Comparison of ENCODE assay signal across 14 cellular contexts in the genomic region with DNA sequence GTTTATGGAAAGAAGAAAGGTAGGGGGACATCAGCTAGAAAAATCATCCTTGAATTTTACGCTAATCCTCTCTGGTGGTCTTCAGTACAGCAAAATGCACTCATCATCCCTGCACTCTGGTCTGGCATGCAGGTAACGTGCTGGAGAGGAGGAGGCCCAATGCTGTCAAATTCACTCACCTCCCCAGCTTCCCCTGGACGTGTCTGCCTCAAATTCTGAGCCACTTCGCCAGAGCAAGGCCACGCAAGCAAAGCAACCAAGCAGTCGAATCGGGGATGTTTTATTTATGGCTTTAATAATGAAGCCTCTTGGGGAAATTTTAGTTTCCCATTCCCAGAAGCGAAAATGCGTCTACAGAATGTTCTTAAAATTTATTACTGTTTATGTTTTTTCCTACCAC.
DNase-seq lines count a peak whose midpoint lies in the region; ATAC-seq and TF ChIP-seq lines count a peak whose summit lies in the region.
"Had no signal": no experiment of that assay in that cellular context is flagged by ENCODE, and none has a peak within 500 bp of the region (broad histone marks: within the 10 kb centered on the region; RNA-seq: fewer than 3 reads in every experiment).

No MANE protein-coding gene starts in this region.

- H3K4me1 ChIP-seq in heart right ventricle (peaks cover 6 to 48% (median 25%) of the 10 kb centered on the region in 9 donors), uterus (peaks cover 6 to 15% of the 10 kb centered on the region in 2 donors)
- H3K4me1 ChIP-seq: upper lobe of right lung had no signal

- H3K27ac ChIP-seq in heart right ventricle (peak overlapping the region in 9 of 10 donors; percentile 39 to 74 (median 66)), dorsolateral prefrontal cortex (peak overlapping the region in 57 of 59 donors; percentile 5 to 92 (median 70)), uterus (peak overlapping the region; percentile 66 to 73)
- H3K27ac ChIP-seq: upper lobe of right lung had no signal

- H3K27me3 Mint-ChIP-seq in nephron progenitor cell (ENCODE audit: low read depth, poor library complexity) (peaks cover 4% of the 10 kb centered on the region), immature natural killer cell (ENCODE audit: low read depth in 3 of 3) (peaks cover 0 to 4% (median 0%) of the 10 kb centered on the region in 3 donors)
- H3K27me3 Mint-ChIP-seq: activated naive CD8-positive, alpha-beta T cell; memory B cell had no signal

- no peak for TF ChIP-seq POLR2A in uterus (IDR thresholded peaks at IDR 0.05)

- intact Hi-C loops in heart right ventricle (cut with DNase I) (no loop called here), cardiac septum (cut with DNase I) (no loop called here), dorsolateral prefrontal cortex (cut with DNase I) (no loop called here), uterus (cut with DNase I; ENCODE audit: low total_unique reads) (no loop called here)

- DNase-seq in heart right ventricle = no peak
- no peak for DNase-seq in cardiac septum (ENCODE audit: low spot score)
- no peak for DNase-seq in dorsolateral prefrontal cortex
- DNase-seq in nephron progenitor cell = no peak
- DNase-seq in uterus = no peak
- DNase-seq in immature natural killer cell = no peak
- DNase-seq in NCI-H187 treated with DMSO at 0.1 percent for 48 hours (lab: John Stamatoyannopoulos, UW) = no peak
- DNase-seq: stimulated activated naive CD4-positive, alpha-beta T cell; upper lobe of right lung had no signal

- peaks cover 22% of the 10 kb centered on the region for H3K9me3 Mint-ChIP-seq in nephron progenitor cell
- H3K9me3 Mint-ChIP-seq in immature natural killer cell = no peaks in the 10 kb centered on the region

- peaks cover 37% of the 10 kb centered on the region for H3K36me3 Mint-ChIP-seq in nephron progenitor cell (ENCODE audit: low read depth)
- H3K36me3 Mint-ChIP-seq in immature natural killer cell = peaks cover 4 to 15% (median 15%) of the 10 kb centered on the region in 3 donors

- no peak overlapping the region for H3K4me3 ChIP-seq in heart right ventricle
- H3K4me3 ChIP-seq in dorsolateral prefrontal cortex = no peak overlapping the region
- no peak overlapping the region for H3K4me3 ChIP-seq in uterus
- H3K4me3 ChIP-seq: upper lobe of right lung had no signal

- peak overlapping the region; percentile 60 for H3K4me3 Mint-ChIP-seq in nephron progenitor cell
- H3K4me3 Mint-ChIP-seq in immature natural killer cell = no peak overlapping the region
- H3K4me3 Mint-ChIP-seq: activated naive CD8-positive, alpha-beta T cell; activated T-helper 1 cell treated with anti-CD3 and anti-CD28 coated beads, Interleukin-12 subunit alpha, Interleukin-12 subunit beta, Interleukin-2, Interleukin-4 antibody, amounts not matched to agents 30 ng/mL and 10 ng/mL and 1 ng/mL, durations not matched to agents 14 hours and 24 hours and 36 hours; memory B cell; neural crest cell had no signal

- H3K9me3 ChIP-seq in heart right ventricle = peaks cover 0 to 11% (median 0%) of the 10 kb centered on the region in 11 donors
- no peaks in the 10 kb centered on the region for H3K9me3 ChIP-seq in uterus
- H3K9me3 ChIP-seq: upper lobe of right lung had no signal

- TF ChIP-seq CTCF in heart right ventricle (IDR thresholded peaks at IDR 0.05) = no peak
- no peak for TF ChIP-seq CTCF in dorsolateral prefrontal cortex (IDR thresholded peaks at IDR 0.05 in 54 of 56, conservative IDR thresholded peaks at IDR 0.05 in 2 of 56; ENCODE audit: low read depth in 1 of 56, partially characterized antibody in 56 of 56)
- no peak for TF ChIP-seq CTCF in nephron progenitor cell (IDR thresholded peaks at IDR 0.05)
- no peak for TF ChIP-seq CTCF in uterus (IDR thresholded peaks at IDR 0.05)

- 72 to 78% methylated on average over 9 of the region's 9 CpGs for WGBS in heart right ventricle, 2 donors

- H3K36me3 ChIP-seq in heart right ventricle (peaks cover 0 to 53% (median 20%) of the 10 kb centered on the region in 9 donors), uterus (no peaks in the 10 kb centered on the region)

- ATAC-seq in heart right ventricle (peak in 3 of 8 donors; percentile 23 to 29 (median 25)), GM19328 (IDR thresholded peaks at IDR 0.05; ENCODE audit: unreplicated experiment) (no peak)
- ATAC-seq: upper lobe of right lung had no signal

- H3K27me3 ChIP-seq in heart right ventricle (no peaks in the 10 kb centered on the region), dorsolateral prefrontal cortex (no peaks in the 10 kb centered on the region), uterus (no peaks in the 10 kb centered on the region)
- H3K27me3 ChIP-seq: upper lobe of right lung had no signal

- H3K4me1 Mint-ChIP-seq in nephron progenitor cell = peaks cover 41% of the 10 kb centered on the region
- no peaks in the 10 kb centered on the region for H3K4me1 Mint-ChIP-seq in immature natural killer cell

- H3K27ac Mint-ChIP-seq in nephron progenitor cell = peak overlapping the region; percentile 95
- H3K27ac Mint-ChIP-seq in immature natural killer cell = no peak overlapping the region
- H3K27ac Mint-ChIP-seq: activated naive CD8-positive, alpha-beta T cell; activated T-helper 1 cell treated with anti-CD3 and anti-CD28 coated beads, Interleukin-12 subunit alpha, Interleukin-12 subunit beta, Interleukin-2, Interleukin-4 antibody, amounts not matched to agents 30 ng/mL and 10 ng/mL and 1 ng/mL, durations not matched to agents 14 hours and 24 hours and 36 hours had no signal
